In the genomic region with DNA sequence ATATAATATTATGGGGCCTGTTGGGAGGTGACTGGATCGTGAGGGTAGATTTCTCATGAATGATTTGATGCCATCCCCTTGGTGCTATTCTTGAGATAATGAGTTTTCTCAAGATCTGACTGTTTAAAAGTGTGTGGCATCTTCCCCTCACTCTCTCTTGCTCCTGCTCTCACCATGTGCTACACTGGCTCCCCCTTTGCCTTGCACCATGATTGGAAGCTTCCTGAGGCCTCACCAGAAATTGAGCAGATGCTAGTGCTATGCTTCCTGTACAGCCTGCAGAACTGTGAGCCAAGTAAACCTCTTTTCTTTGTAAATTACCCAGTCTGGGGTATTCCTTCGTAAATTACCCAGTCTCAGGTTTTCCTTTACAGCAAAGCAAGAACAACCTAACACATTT, we compare ENCODE assay signal across 30 cellular contexts. TPM values are rescaled to one million over a fixed set of nuclear protein-coding genes. Genes with fewer than 3 reads are reported as not detected.
DNase-seq lines count a peak whose midpoint lies in the region; ATAC-seq and TF ChIP-seq lines count a peak whose summit lies in the region.
"Had no signal": no experiment of that assay in that cellular context is flagged by ENCODE, and none has a peak within 500 bp of the region (broad histone marks: within the 10 kb centered on the region; RNA-seq: fewer than 3 reads in every experiment).

No MANE protein-coding gene starts in this region.

- WGBS in esophagus muscularis mucosa: 64% methylated on average over 2 of the region's 2 CpGs

- TF ChIP-seq POLR2A in esophagus muscularis mucosa (IDR thresholded peaks at IDR 0.05; ENCODE audit: low read depth): no peak

- H3K4me3 ChIP-seq in HEK293 (ENCODE audit: low read depth, low read length) (no peak overlapping the region), esophagus muscularis mucosa (no peak overlapping the region)
- H3K4me3 ChIP-seq: A549; BLaER1; BLaER1 treated with 17β-estradiol and CSF1 and Interleukin-3, amounts not matched to agents 10 nM and 100 nM had no signal

- intact Hi-C loops in esophagus muscularis mucosa (cut with DNase I): loop anchor here (10.0 kb wide), 1 partner anchor 100 kb away; the partner anchor contains the start of genes SCGB2B2 and ZNF302

- no peak overlapping the region for H3K27ac ChIP-seq in HEK293 (ENCODE audit: extremely low read depth, low read depth, low read length)
- H3K27ac ChIP-seq in esophagus muscularis mucosa (replicated peaks in 1 of 4): no peak overlapping the region
- H3K27ac ChIP-seq: 22Rv1; A549; BLaER1; BLaER1 treated with 17β-estradiol and CSF1 and Interleukin-3, amounts not matched to agents 10 nM and 100 nM; C4-2B had no signal

- H3K27me3 ChIP-seq in esophagus muscularis mucosa: no peaks in the 10 kb centered on the region
- H3K27me3 ChIP-seq: BE2C; BLaER1; BLaER1 treated with 17β-estradiol and CSF1 and Interleukin-3, amounts not matched to agents 10 nM and 100 nM had no signal

- CTCF ChIA-PET in HEK293 (lab: Yijun Ruan, JAX): interaction anchor here (0.6 to 1.2 kb wide), 3 partner anchors 16 to 180 kb away, joined by 3 to 4 read pairs (median 3); no protein-coding TSS in a partner anchor

- peaks cover 11 to 13% of the 10 kb centered on the region in 2 experiments for H3K36me3 ChIP-seq in HEK293 (ENCODE audit: control insufficient read depth in 2 of 2, insufficient read depth in 1 of 2, low read length in 2 of 2)
- peaks cover 0 to 6% (median 3%) of the 10 kb centered on the region in 4 donors for H3K36me3 ChIP-seq in esophagus muscularis mucosa
- H3K36me3 ChIP-seq: BE2C had no signal

- POLR2A ChIA-PET in HEK293 (lab: Yijun Ruan, JAX): no interaction called here

- H3K4me1 ChIP-seq in HEK293 (ENCODE audit: control insufficient read depth, insufficient read depth, low read length) (peaks cover 5% of the 10 kb centered on the region; the same call in 1 of the 2 replicates), esophagus muscularis mucosa (peaks cover 12 to 16% (median 14%) of the 10 kb centered on the region in 4 donors)
- H3K4me1 ChIP-seq: A549, BE2C had no signal

- H3K9me3 ChIP-seq in HEK293 (ENCODE audit: control insufficient read depth, insufficient read depth, low read depth, low read length) (peaks cover 19% of the 10 kb centered on the region), esophagus muscularis mucosa (no peaks in the 10 kb centered on the region)
- H3K9me3 ChIP-seq: BE2C, Caco-2 had no signal

- peak; percentile 55 for DNase-seq in esophagus muscularis mucosa (ENCODE audit: extremely low spot score)
- DNase-seq in medulla oblongata (ENCODE audit: extremely low spot score): no peak
- DNase-seq: 8988T; ACHN; AML-193; BE2C; C1 segment of cervical spinal cord; Caco-2; Calu3; CD4-positive, alpha-beta memory T cell; CD4-positive, alpha-beta T cell; CD4-positive, CD25-positive, alpha-beta regulatory T cell; CD8-positive, alpha-beta memory T cell; CD8-positive, alpha-beta T cell; COR-L47; DMS 273 treated with DMSO at 0.1 percent for 48 hours; DMS153; DMS53; DMS79; DMS79 treated with DMSO at 0.1 percent for 48 hours; DND-41; EL had no signal

- no peak for TF ChIP-seq EP300 in esophagus muscularis mucosa (IDR thresholded peaks at IDR 0.05)

- ATAC-seq in GM18502 (IDR thresholded peaks at IDR 0.05; ENCODE audit: poor library complexity, unreplicated experiment): no peak
- ATAC-seq: A549; CD8-positive, alpha-beta T cell had no signal

- no peak for TF ChIP-seq CTCF in HEK293 (tag by site-specific recombination; IDR thresholded peaks at IDR 0.05)
- no peak for TF ChIP-seq CTCF in esophagus muscularis mucosa (IDR thresholded peaks at IDR 0.05)

TF ChIP-seq in HEK293, 187 proteins besides CTCF, POLR2A, EP300 and RAD21:
- TF ChIP-seq ZBTB48 (tag by site-specific recombination; IDR thresholded peaks at IDR 0.05): no peak
- 0 out of 2 replicates have a peak, but pooled peaks have one; percentile 72 for TF ChIP-seq ZNF776 (tag by site-specific recombination; IDR thresholded peaks at IDR 0.05; ENCODE audit: borderline replicate concordance)

RNA-seq across cellular contexts. Expression of gene ZNF599, which starts 1.8 kb away (rescaled TPM):
- 1 to 10 TPM; 5.8 to 7.1 (median 6.7) TPM for total RNA-seq in esophagus muscularis mucosa

RNA-seq across cellular contexts. Expression of gene ZNF181, which starts 40.8 kb away (rescaled TPM):
- total RNA-seq in esophagus muscularis mucosa: 10 to 100 TPM; 22.6 to 31.6 (median 26.0) TPM
- total RNA-seq: A172 had no signal
